Comparison of ENCODE assay signal across 8 cellular contexts in genomic region chr9:34458967-34459355, GRCh38. TPM values are rescaled to one million over a fixed set of nuclear protein-coding genes. Genes with fewer than 3 reads are reported as not detected.
DNase-seq lines count a peak whose midpoint lies in the region; ATAC-seq and TF ChIP-seq lines count a peak whose summit lies in the region.

No MANE protein-coding gene starts in this region.

- no peak for DNase-seq in Panc1 (ENCODE audit: low read depth, low spot score)
- no peak for DNase-seq in esophagus muscularis mucosa (ENCODE audit: extremely low spot score)
- DNase-seq in retinal pigment epithelial cell (ENCODE audit: low read depth): no peak
- DNase-seq in NCI-H2171 treated with DMSO at 0.1 percent for 48 hours (lab: John Stamatoyannopoulos, UW): no peak
- DNase-seq in KBM-7: no peak

- BruUV-seq in Panc1 (replicated peaks; lab: Mats Ljungman, UMichigan): TSS peak; percentile 77

- no peak for TF ChIP-seq CTCF in Panc1 (IDR thresholded peaks at IDR 0.05)
- TF ChIP-seq CTCF in esophagus muscularis mucosa (IDR thresholded peaks at IDR 0.05): no peak
- no peak for TF ChIP-seq CTCF in retinal pigment epithelial cell (conservative IDR thresholded peaks at IDR 0.05; ENCODE audit: low read depth, low read length)

- H3K27me3 ChIP-seq in Panc1 (ENCODE audit: control insufficient read depth, insufficient read depth, low read length) (no peaks in the 10 kb centered on the region), esophagus muscularis mucosa (no peaks in the 10 kb centered on the region)

- POLR2A ChIA-PET in Panc1 (lab: Charles Lee): no interaction called here

- in situ Hi-C loops in Panc1 (cut with HindIII; ENCODE audit: low pct_unique_long_range_greater_than_20kb, low sequenced_read_pairs): no loop called here
- in situ Hi-C loops in KBM-7 (cut with MboI; ENCODE audit: low pct_unique_long_range_greater_than_20kb, low sequenced_read_pairs): no loop called here

- H3K27ac ChIP-seq in Panc1 (ENCODE audit: low read length) (peak overlapping the region; percentile 69), esophagus muscularis mucosa (replicated peaks in 1 of 4) (no peak overlapping the region)

- H3K4me1 ChIP-seq in Panc1 (ENCODE audit: control insufficient read depth, insufficient read depth, low read length): peaks cover 14% of the 10 kb centered on the region
- peaks cover 34 to 49% (median 44%) of the 10 kb centered on the region in 4 donors for H3K4me1 ChIP-seq in esophagus muscularis mucosa

- H3K9me3 ChIP-seq in Panc1 (ENCODE audit: control insufficient read depth, insufficient read depth, low read depth, low read length) (no peaks in the 10 kb centered on the region), esophagus muscularis mucosa (no peaks in the 10 kb centered on the region)

- WGBS in esophagus muscularis mucosa: 17% methylated on average over 11 of the region's 11 CpGs

- no peak for TF ChIP-seq EP300 in esophagus muscularis mucosa (IDR thresholded peaks at IDR 0.05)

- H3K4me3 ChIP-seq in Panc1 (ENCODE audit: low read depth in 2 of 2, low read length in 2 of 2): peak overlapping the region; percentile 79 to 84
- H3K4me3 ChIP-seq in esophagus muscularis mucosa: peak overlapping the region; percentile 82 to 83 (median 82)
- peak overlapping the region; percentile 46 for H3K4me3 ChIP-seq in retinal pigment epithelial cell (ENCODE audit: low read length)

- CTCF ChIA-PET in Panc1 (lab: Charles Lee): no interaction called here

- intact Hi-C loops in Panc1 (cut with micrococcal nuclease; ENCODE audit: unreplicated experiment) (no loop called here), esophagus muscularis mucosa (cut with DNase I) (loop anchor here (5.0 kb wide), 1 partner anchor 153 kb away; the partner anchor contains the start of gene RPP25L)

- TF ChIP-seq POLR2A in esophagus muscularis mucosa (IDR thresholded peaks at IDR 0.05; ENCODE audit: low read depth): no peak

- H3K36me3 ChIP-seq in Panc1 (ENCODE audit: control insufficient read depth, insufficient read depth, low read length) (no peaks in the 10 kb centered on the region), esophagus muscularis mucosa (no peaks in the 10 kb centered on the region)

- ATAC-seq in GM18517 (IDR thresholded peaks at IDR 0.05; ENCODE audit: unreplicated experiment) (peak; percentile 1), Panc1 (peak; percentile 16), GM21528 (IDR thresholded peaks at IDR 0.05; ENCODE audit: low FRiP score, unreplicated experiment) (no peak), HG03432 (IDR thresholded peaks at IDR 0.05; ENCODE audit: unreplicated experiment) (no peak)

RNA-seq across cellular contexts. Expression of gene DNAI1, which starts 0.4 kb away (rescaled TPM):
- total RNA-seq in Panc1 (2021; ENCODE audit: unreplicated experiment): 2.2 TPM
- polyA plus RNA-seq in Panc1 (2012; ENCODE audit: insufficient read length): 1.3 TPM
- total RNA-seq in esophagus muscularis mucosa: not detected

RNA-seq across cellular contexts. Expression of gene FAM219A, which starts 0.6 kb away (rescaled TPM):
- total RNA-seq in Panc1 (2021; ENCODE audit: unreplicated experiment) (38.6 TPM), esophagus muscularis mucosa (10 to 100 TPM; 12.6 to 19.2 (median 17.0) TPM)
- 26.2 TPM for polyA plus RNA-seq in Panc1 (2012; ENCODE audit: insufficient read length)

Comparison
In these comparisons a context has a peak if more than half of its experiments do, and no peak if none do; other contexts are left out.
1. ATAC-seq: peak in GM18517 (single experiment) and Panc1 (single experiment); none in GM21528 (single experiment) and HG03432 (single experiment).
2. Peak in every context shown above with its lines, with median percentiles within 50 percentile points of each other: H3K4me3 ChIP-seq.